24 cellular contexts compared by ENCODE assay signal in the genomic region with DNA sequence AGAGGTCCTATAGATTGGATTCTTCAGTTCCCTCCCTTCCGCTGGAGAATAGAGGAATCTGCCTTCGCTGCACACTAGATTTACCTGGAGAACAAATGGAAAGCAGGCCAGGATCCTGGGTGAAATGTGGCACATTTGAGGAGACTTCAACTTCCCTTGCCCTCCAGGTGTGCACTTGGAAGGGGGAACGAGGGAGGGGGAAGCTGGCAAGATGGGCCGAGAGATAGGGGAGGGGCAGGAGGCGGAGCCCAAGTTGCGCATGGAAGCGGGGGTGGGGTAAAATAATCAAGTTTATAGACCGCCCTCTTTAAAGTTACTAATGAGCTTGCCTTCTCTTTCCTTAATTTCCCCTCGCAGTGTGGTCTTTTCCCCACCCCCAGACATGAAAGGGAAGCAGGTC.
DNase-seq lines count a peak whose midpoint lies in the region; ATAC-seq and TF ChIP-seq lines count a peak whose summit lies in the region.
"Had no signal": no experiment of that assay in that cellular context is flagged by ENCODE, and none has a peak within 500 bp of the region (broad histone marks: within the 10 kb centered on the region; RNA-seq: fewer than 3 reads in every experiment).

No MANE protein-coding gene starts in this region.

- H3K4me3 ChIP-seq in GM23338 = peak overlapping the region; percentile 6; the same call in 1 of the 2 replicates
- H3K4me3 ChIP-seq in breast epithelium = peak overlapping the region in 2 of 3 donors; percentile 64 to 74
- peak overlapping the region; percentile 41 for H3K4me3 ChIP-seq in iPS-15b (ENCODE audit: low read depth, low read length)
- H3K4me3 ChIP-seq in parathyroid adenoma (ENCODE audit: low read depth, low read length) = no peak overlapping the region
- H3K4me3 ChIP-seq: A549, coronary artery, GM23248, left ventricle myocardium inferior, upper lobe of right lung had no signal

- no peaks in the 10 kb centered on the region for H3K9me3 ChIP-seq in breast epithelium
- no peaks in the 10 kb centered on the region for H3K9me3 ChIP-seq in iPS-15b (ENCODE audit: control insufficient read depth, insufficient read depth, low read length)
- no peaks in the 10 kb centered on the region for H3K9me3 ChIP-seq in parathyroid adenoma (ENCODE audit: control insufficient read depth, low read length)
- H3K9me3 ChIP-seq: A549, left ventricle myocardium inferior, SK-N-SH, upper lobe of right lung had no signal

- DNase-seq in GM23338 (ENCODE audit: low spot score) (peak; percentile 69), breast epithelium (ENCODE audit: low spot score in 2 of 2) (peak in 1 of 2 donors; percentile 75), natural killer cell (no peak), NCI-H2029 treated with DMSO at 0.1 percent for 48 hours (lab: John Stamatoyannopoulos, UW) (no peak)
- no peak for DNase-seq in effector CD4-positive, alpha-beta T cell
- no peak for DNase-seq in activated effector memory CD4-positive, alpha-beta T cell treated with anti-CD3 and anti-CD28 coated beads, Interleukin-2, amount 50 U/mL, for 16 hours
- DNase-seq: activated CD4-positive, alpha-beta T cell treated with anti-CD3 and anti-CD28 coated beads, Interleukin-2, amount 10 ng/mL, durations not matched to agents 24 days and 14 days; activated naive CD4-positive, alpha-beta T cell treated with anti-CD3 and anti-CD28 coated beads for 36 hours; activated T-cell treated with anti-CD3 and anti-CD28 coated beads, Interleukin-2, amount 50 U/mL, for 48 hours; CD8-positive, alpha-beta T cell; DMS153; glutamatergic neuron; GM23248; left ventricle myocardium inferior; NCI-H1694; SK-N-SH; T-helper 17 cell; upper lobe of right lung had no signal

- H3K9me3 Mint-ChIP-seq in GM23338 (no peaks in the 10 kb centered on the region; the same call in 2 of the 3 replicates), natural killer cell (no peaks in the 10 kb centered on the region)
- H3K9me3 Mint-ChIP-seq: activated CD4-positive, alpha-beta T cell treated with anti-CD3 and anti-CD28 coated beads, Interleukin-2, amount 10 ng/mL, durations not matched to agents 24 days and 14 days; activated naive CD4-positive, alpha-beta T cell treated with anti-CD3 and anti-CD28 coated beads for 36 hours; CD8-positive, alpha-beta T cell; neural crest cell had no signal

- peak overlapping the region; percentile 57 for H3K9ac ChIP-seq in iPS-15b (ENCODE audit: low read depth, low read length)
- H3K9ac ChIP-seq in parathyroid adenoma = no peak overlapping the region
- H3K9ac ChIP-seq: GM23248, SK-N-SH had no signal

- H3K9me2 ChIP-seq in GM23338 (ENCODE audit: insufficient read depth) = peaks cover 15% of the 10 kb centered on the region; the same call in 1 of the 2 replicates
- H3K9me2 ChIP-seq: SK-N-SH had no signal

- H3K27me3 Mint-ChIP-seq in GM23338 (ENCODE audit: insufficient read depth, low read depth, poor library complexity) (peaks cover 26% of the 10 kb centered on the region), natural killer cell (ENCODE audit: low read depth in 2 of 2) (peaks cover 5 to 17% of the 10 kb centered on the region in 2 donors)

- H3K79me2 ChIP-seq in GM23338 (replicated peaks; ENCODE audit: insufficient read depth) (peaks cover 16% of the 10 kb centered on the region), parathyroid adenoma (no peaks in the 10 kb centered on the region)

- H3K36me3 Mint-ChIP-seq in GM23338 (ENCODE audit: low read depth) (peaks cover 26% of the 10 kb centered on the region), natural killer cell (no peaks in the 10 kb centered on the region)
- H3K36me3 Mint-ChIP-seq: CD8-positive, alpha-beta T cell had no signal

- H3K36me3 ChIP-seq in GM23338 (ENCODE audit: insufficient read depth) = no peaks in the 10 kb centered on the region
- H3K36me3 ChIP-seq in breast epithelium = no peaks in the 10 kb centered on the region
- peaks cover 15% of the 10 kb centered on the region for H3K36me3 ChIP-seq in iPS-15b (ENCODE audit: control insufficient read depth, insufficient read depth, low read length)
- no peaks in the 10 kb centered on the region for H3K36me3 ChIP-seq in parathyroid adenoma (ENCODE audit: control insufficient read depth, insufficient read depth, low read length)
- H3K36me3 ChIP-seq: left ventricle myocardium inferior, upper lobe of right lung had no signal

- no peaks in the 10 kb centered on the region for H3K27me3 ChIP-seq in GM23338 (ENCODE audit: insufficient read depth)
- no peaks in the 10 kb centered on the region for H3K27me3 ChIP-seq in breast epithelium
- no peaks in the 10 kb centered on the region for H3K27me3 ChIP-seq in iPS-15b (ENCODE audit: control insufficient read depth, insufficient read depth, low read length)
- H3K27me3 ChIP-seq in parathyroid adenoma (ENCODE audit: control insufficient read depth, insufficient read depth, low read length) = no peaks in the 10 kb centered on the region
- H3K27me3 ChIP-seq: upper lobe of right lung had no signal

- H3K4me3 Mint-ChIP-seq in GM23338 (no peak overlapping the region), natural killer cell (no peak overlapping the region)
- H3K4me3 Mint-ChIP-seq: activated CD4-positive, alpha-beta T cell treated with anti-CD3 and anti-CD28 coated beads, Interleukin-2, amount 10 ng/mL, durations not matched to agents 24 days and 14 days; activated naive CD4-positive, alpha-beta T cell treated with anti-CD3 and anti-CD28 coated beads for 36 hours; CD8-positive, alpha-beta T cell; neural crest cell; T-helper 17 cell had no signal

- intact Hi-C loops in breast epithelium (cut with DNase I; ENCODE audit: low total_unique reads) (no loop called here), natural killer cell (cut with micrococcal nuclease) (no loop called here)

- TF ChIP-seq POLR2A in breast epithelium (IDR thresholded peaks at IDR 0.05) = no peak

- H2AFZ ChIP-seq in GM23338 (peak overlapping the region; percentile 74; the same call in 1 of the 2 replicates), parathyroid adenoma (peak overlapping the region; percentile 62)
- H2AFZ ChIP-seq: GM23248 had no signal

- no peaks in the 10 kb centered on the region for H4K20me1 ChIP-seq in GM23338 (replicated peaks; ENCODE audit: insufficient read depth)

- H3K4me1 Mint-ChIP-seq in GM23338 (peaks cover 70% of the 10 kb centered on the region), natural killer cell (peaks cover 6 to 7% of the 10 kb centered on the region in 2 donors)

- H3K4me1 ChIP-seq in GM23338 (ENCODE audit: insufficient read depth) (peaks cover 50% of the 10 kb centered on the region), breast epithelium (no peaks in the 10 kb centered on the region), iPS-15b (ENCODE audit: control insufficient read depth, insufficient read depth, low read length) (peaks cover 34% of the 10 kb centered on the region), parathyroid adenoma (peaks cover 11% of the 10 kb centered on the region)
- H3K4me1 ChIP-seq: A549, left ventricle myocardium inferior, upper lobe of right lung had no signal

- H3K27ac ChIP-seq in GM23338 (ENCODE audit: low read depth) (peak overlapping the region; percentile 82), breast epithelium (peak overlapping the region; percentile 75), parathyroid adenoma (peak overlapping the region; percentile 87)
- H3K27ac ChIP-seq: A549, coronary artery, GM23248, left ventricle myocardium inferior, upper lobe of right lung had no signal

- TF ChIP-seq CTCF in GM23338 (conservative IDR thresholded peaks at IDR 0.05; ENCODE audit: low read depth in 2 of 2) (no peak), breast epithelium (IDR thresholded peaks at IDR 0.05) (no peak), parathyroid adenoma (IDR thresholded peaks at IDR 0.05) (no peak), natural killer cell (IDR thresholded peaks at IDR 0.05) (no peak)

- H3K27ac Mint-ChIP-seq in GM23338 (peak overlapping the region; percentile 93), natural killer cell (no peak overlapping the region)
- H3K27ac Mint-ChIP-seq: activated CD4-positive, alpha-beta T cell treated with anti-CD3 and anti-CD28 coated beads, Interleukin-2, amount 10 ng/mL, durations not matched to agents 24 days and 14 days; activated naive CD4-positive, alpha-beta T cell treated with anti-CD3 and anti-CD28 coated beads for 36 hours; CD8-positive, alpha-beta T cell; T-helper 17 cell had no signal

- H3K4me2 ChIP-seq in GM23338 (peak overlapping the region; percentile 40), parathyroid adenoma (ENCODE audit: low read length) (no peak overlapping the region)
- H3K4me2 ChIP-seq: A549, SK-N-SH had no signal

- peak; percentile 53 for ATAC-seq in GM23338
- ATAC-seq in natural killer cell = no peak
- ATAC-seq: A549; CD8-positive, alpha-beta T cell; HepG2; T-helper 17 cell; upper lobe of right lung had no signal

- H3F3A ChIP-seq in GM23338 (replicated peaks; ENCODE audit: low read depth) = peaks cover 6% of the 10 kb centered on the region; the same call in 1 of the 2 replicates

TF ChIP-seq in GM23338, 12 proteins besides CTCF, POLR2A, EP300 and RAD21 (continues in another document):
- TF ChIP-seq, protein P1, sequence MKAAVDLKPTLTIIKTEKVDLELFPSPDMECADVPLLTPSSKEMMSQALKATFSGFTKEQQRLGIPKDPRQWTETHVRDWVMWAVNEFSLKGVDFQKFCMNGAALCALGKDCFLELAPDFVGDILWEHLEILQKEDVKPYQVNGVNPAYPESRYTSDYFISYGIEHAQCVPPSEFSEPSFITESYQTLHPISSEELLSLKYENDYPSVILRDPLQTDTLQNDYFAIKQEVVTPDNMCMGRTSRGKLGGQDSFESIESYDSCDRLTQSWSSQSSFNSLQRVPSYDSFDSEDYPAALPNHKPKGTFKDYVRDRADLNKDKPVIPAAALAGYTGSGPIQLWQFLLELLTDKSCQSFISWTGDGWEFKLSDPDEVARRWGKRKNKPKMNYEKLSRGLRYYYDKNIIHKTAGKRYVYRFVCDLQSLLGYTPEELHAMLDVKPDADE (IDR thresholded peaks at IDR 0.05) = no peak
- no peak for TF ChIP-seq JUNB (IDR thresholded peaks at IDR 0.05; ENCODE audit: unreplicated experiment)
- no peak for TF ChIP-seq POLR2AphosphoS5 (IDR thresholded peaks at IDR 0.05; ENCODE audit: low read depth)
